Comparison of ENCODE assay signal across 8 cellular contexts in genomic region chr1:148951336-148952227, GRCh38.
DNase-seq lines count a peak whose midpoint lies in the region; ATAC-seq, FAIRE-seq and TF ChIP-seq lines count a peak whose summit lies in the region.
"Not testable (repeated sequence)": the region's sequence is repeated elsewhere in the genome, so short reads cannot be mapped to it uniquely, and the experiment has no call there.

No MANE protein-coding gene starts in this region.

- not testable (repeated sequence) for TF ChIP-seq RAD21 in GM12878 (IDR thresholded peaks at IDR 0.05; ENCODE audit: insufficient read depth, low read depth, low read length)

- FAIRE-seq in GM12878 (lab: Jason Lieb, UNC): not testable (repeated sequence)
- peak; percentile 77 for FAIRE-seq in urothelium cell line (lab: Jason Lieb, UNC)

- ATAC-seq in GM18520 (IDR thresholded peaks at IDR 0.05; ENCODE audit: unreplicated experiment): peak; percentile 74
- ATAC-seq in HG03060 (IDR thresholded peaks at IDR 0.05; ENCODE audit: low read depth, unreplicated experiment): peak; percentile 27
- peak; percentile 83 for ATAC-seq in GM12878

- TF ChIP-seq POLR2A in GM12878 (IDR thresholded peaks at IDR 0.05; ENCODE audit: low read depth, low read length): not testable (repeated sequence)

- peak overlapping the region; percentile 80 for H2AFZ ChIP-seq in GM12878 (ENCODE audit: control insufficient read depth, low read depth, low read length)

- DNase-seq in NCI-H2081 treated with DMSO at 0.1 percent for 48 hours (lab: John Stamatoyannopoulos, UW): peak; percentile 36
- peak; percentile 73 for DNase-seq in UCSD-AML1 (lab: John Stamatoyannopoulos, UW; ENCODE audit: unreplicated experiment)
- peak; percentile 40 for DNase-seq in GM12878 (ENCODE audit: low read depth, low spot score)
- peak; percentile 58 for DNase-seq in iPS DF 6.9 (ENCODE audit: low read depth, low spot score)
- peak; percentile 36 for DNase-seq in retinal pigment epithelial cell (ENCODE audit: low read depth)
- not testable (repeated sequence) for DNase-seq in urothelium cell line (ENCODE audit: low spot score)

- POLR2A ChIA-PET in GM12878 (lab: Charles Lee): not testable (repeated sequence)

- intact Hi-C loops in GM12878 (cut with micrococcal nuclease; ENCODE audit: unreplicated experiment): not testable (repeated sequence)

- not testable (repeated sequence) for H3K79me2 ChIP-seq in GM12878 (ENCODE audit: control insufficient read depth, insufficient read depth, low read length)

- not testable (repeated sequence) for H3K27me3 ChIP-seq in GM12878 (replicated peaks in 1 of 2; ENCODE audit: control insufficient read depth in 2 of 2, insufficient read depth in 2 of 2, low read length in 1 of 2); iPS DF 6.9 (ENCODE audit: control insufficient read depth, insufficient read depth, low read length)

- not testable (repeated sequence) for H3K27ac ChIP-seq in GM12878 (ENCODE audit: control insufficient read depth, insufficient read depth); iPS DF 6.9 (ENCODE audit: low read length)

- SMC1A ChIA-PET in GM12878 (lab: Charles Lee; ENCODE audit: uncharacterized antibody, unreplicated experiment): not testable (repeated sequence)

- not testable (repeated sequence) for TF ChIP-seq CTCF in GM12878 (IDR thresholded peaks at IDR 0.05 in 2 of 3, conservative IDR thresholded peaks at IDR 0.05 in 1 of 3; ENCODE audit: control insufficient read depth in 2 of 3, extremely low read depth in 1 of 3, insufficient read depth in 1 of 3, low read depth in 3 of 3, low read length in 3 of 3); retinal pigment epithelial cell (conservative IDR thresholded peaks at IDR 0.05; ENCODE audit: low read depth, low read length)

- not testable (repeated sequence) for H3K4me1 ChIP-seq in GM12878 (ENCODE audit: control insufficient read depth, insufficient read depth, low read length); iPS DF 6.9 (ENCODE audit: control insufficient read depth, insufficient read depth, low read length)

- H3K9ac ChIP-seq in GM12878 (ENCODE audit: control insufficient read depth, insufficient read depth, low read length): not testable (repeated sequence)

- in situ Hi-C loops in GM12878 (cut with MboI): not testable (repeated sequence)

- BruUV-seq in GM12878 (replicated peaks; lab: Mats Ljungman, UMichigan): TSS peak; percentile 93

- not testable (repeated sequence) for H4K20me1 ChIP-seq in GM12878 (ENCODE audit: control insufficient read depth, insufficient read depth)

- RAD21 ChIA-PET in GM12878 (lab: Charles Lee; ENCODE audit: unreplicated experiment): not testable (repeated sequence)

- CTCF ChIA-PET in GM12878 (lab: Yijun Ruan, JAX): not testable (repeated sequence)

- H3K4me3 ChIP-seq in GM12878 (peak overlapping the region; percentile 55), iPS DF 6.9 (ENCODE audit: low read length) (peak overlapping the region; percentile 55; the same call in 1 of the 2 replicates), retinal pigment epithelial cell (ENCODE audit: low read length) (peak overlapping the region; percentile 57)

- TF ChIP-seq EP300 in GM12878 (IDR thresholded peaks at IDR 0.05; ENCODE audit: borderline replicate concordance in 1 of 2, control insufficient read depth in 1 of 2, low read depth in 2 of 2, low read length in 2 of 2): not testable (repeated sequence)

- 11% methylated on average over 22 of the region's 44 CpGs for WGBS in GM12878 (ENCODE audit: insufficient coverage, insufficient replicate concordance, low lambda C conversion rate, missing lambda C conversion rate)
- WGBS in iPS DF 6.9 (ENCODE audit: insufficient coverage, insufficient read length): no CpG with 5 or more reads among the region's 44 CpGs

- H3K36me3 ChIP-seq in GM12878 (ENCODE audit: control insufficient read depth in 2 of 2, insufficient read depth in 2 of 2, low read length in 1 of 2); iPS DF 6.9 (ENCODE audit: control insufficient read depth, insufficient read depth, low read length): not testable (repeated sequence)

- not testable (repeated sequence) for H3K9me3 ChIP-seq in GM12878 (replicated peaks; ENCODE audit: control insufficient read depth, insufficient read depth, low read length); iPS DF 6.9 (ENCODE audit: control insufficient read depth, insufficient read depth, low read length)

- H3K4me2 ChIP-seq in GM12878 (ENCODE audit: control insufficient read depth, insufficient read depth): peak overlapping the region; percentile 64

TF ChIP-seq in GM12878, 131 proteins besides CTCF, POLR2A, EP300 and RAD21:
- TF ChIP-seq GATAD2B (conservative IDR thresholded peaks at IDR 0.05; ENCODE audit: low read depth) (peak; percentile 42), IKZF1 (conservative IDR thresholded peaks at IDR 0.05) (peak; percentile 29; the same call in 1 of the 2 replicates)

Comparison
In these comparisons a context has a peak if more than half of its experiments do, and no peak if none do; other contexts are left out.
1. ATAC-seq: peak in every context shown above with its lines; median percentile 83 in GM12878; 74 in GM18520; 27 in HG03060.